In genomic region chr5:83474170-83474796, GRCh38 we compare ENCODE assay signal across 8 cellular contexts. TPM values are rescaled to one million over a fixed set of nuclear protein-coding genes. Genes with fewer than 3 reads are reported as not detected.
A peak's percentile ranks its signal among the peaks of the same experiment; 100 is the strongest.
DNase-seq lines count a peak whose midpoint lies in the region; ATAC-seq and TF ChIP-seq lines count a peak whose summit lies in the region.

No MANE protein-coding gene starts in this region.

- H3K27me3 ChIP-seq in HUES64 (ENCODE audit: insufficient read depth, low read length) (no peaks in the 10 kb centered on the region), body of pancreas (peaks cover 0 to 22% of the 10 kb centered on the region in 2 donors)

- H3K9me3 ChIP-seq in HUES64 (ENCODE audit: insufficient read depth, low read depth, low read length) (no peaks in the 10 kb centered on the region), body of pancreas (no peaks in the 10 kb centered on the region)

- H3K9ac ChIP-seq in HUES64 (ENCODE audit: low read depth, low read length), result peak overlapping the region; percentile 71

- peak overlapping the region; percentile 87 for H3K4me3 ChIP-seq in HUES64 (ENCODE audit: low read length)
- H3K4me3 ChIP-seq in body of pancreas, result peak overlapping the region; percentile 3 to 22

- intact Hi-C loops in body of pancreas (cut with DNase I), result no loop called here

- H3K36me3 ChIP-seq in HUES64 (ENCODE audit: insufficient read depth, low read length) (peaks cover 12% of the 10 kb centered on the region), body of pancreas (replicated peaks in 1 of 2; ENCODE audit: insufficient read depth in 1 of 2, low read depth in 2 of 2) (no peaks in the 10 kb centered on the region)

- peaks cover 47% of the 10 kb centered on the region for H3K4me1 ChIP-seq in HUES64 (ENCODE audit: insufficient read depth, low read length)
- peaks cover 37% of the 10 kb centered on the region for H3K4me1 ChIP-seq in body of pancreas

- peak in 2 of 3 donors; percentile 15 to 30 for TF ChIP-seq POLR2A in body of pancreas (IDR thresholded peaks at IDR 0.05)

- POLR2A ChIA-PET in RWPE1 (lab: Yijun Ruan, JAX; ENCODE audit: low non-redundant PET), result no interaction called here

- CTCF ChIA-PET in RWPE1 (lab: Yijun Ruan, JAX), result no interaction called here

- peak overlapping the region; percentile 94 for H3K27ac ChIP-seq in HUES64 (ENCODE audit: low read depth, low read length)
- H3K27ac ChIP-seq in RWPE1, result peak overlapping the region; percentile 97
- H3K27ac ChIP-seq in body of pancreas, result peak overlapping the region in 2 of 4 donors; percentile 28 to 42

- ATAC-seq in GM21423 (IDR thresholded peaks at IDR 0.05; ENCODE audit: unreplicated experiment), result peak; percentile 48
- ATAC-seq in body of pancreas, result peak; percentile 52

- under 1% methylated on average over 46 of the region's 46 CpGs for WGBS in HUES64
- WGBS in body of pancreas, 2 donors, result 1% methylated on average over 36 to 46 of the region's 46 CpGs

- no peak for TF ChIP-seq CTCF in RWPE1 (conservative IDR thresholded peaks at IDR 0.05; ENCODE audit: low read depth)
- no peak for TF ChIP-seq CTCF in body of pancreas (IDR thresholded peaks at IDR 0.05)

- DNase-seq in ELF-1 (ENCODE audit: low read depth, low spot score) (peak; percentile 99), RWPE1 (ENCODE audit: low spot score) (peak; percentile 89), body of pancreas (peak; percentile 56 to 69 (median 68)), iPS DF 19.7 (ENCODE audit: low read depth, low spot score) (peak; percentile 86), putamen (ENCODE audit: low spot score) (peak; percentile 57), cortex of kidney (lab: John Stamatoyannopoulos, UW) (no peak)

RNA-seq across cellular contexts. Expression of gene VCAN, which starts 2.7 kb away (rescaled TPM):
- 165 TPM for polyA plus RNA-seq in HUES64 (2013, experiment 1 of 2)
- 148 TPM for polyA plus RNA-seq in HUES64 (2013, experiment 2 of 2)
- total RNA-seq in body of pancreas, result 10 to 100 TPM; 19.4 to 33.7 TPM
